ENCODE assay signal across 7 cellular contexts in genomic region chr10:97914837-97915211, GRCh38.
DNase-seq lines count a peak whose midpoint lies in the region; ATAC-seq and TF ChIP-seq lines count a peak whose summit lies in the region.

No MANE protein-coding gene starts in this region.

- no peaks in the 10 kb centered on the region for H3K9me3 ChIP-seq in mucosa of descending colon

- H3K4me1 Mint-ChIP-seq in endothelial cell (ENCODE audit: unreplicated experiment) = peaks cover 10% of the 10 kb centered on the region

- no peaks in the 10 kb centered on the region for H3K9me3 Mint-ChIP-seq in endothelial cell (ENCODE audit: unreplicated experiment)

- no peak overlapping the region for H3K27ac Mint-ChIP-seq in endothelial cell (ENCODE audit: unreplicated experiment)

- no peaks in the 10 kb centered on the region for H3K4me1 ChIP-seq in mucosa of descending colon (ENCODE audit: low read depth)

- peak; percentile 19 for DNase-seq in NOMO-1 treated with DMSO at 0.1 percent for 48 hours (lab: John Stamatoyannopoulos, UW; ENCODE audit: unreplicated experiment)
- DNase-seq in activated CD8-positive, alpha-beta memory T cell treated with anti-CD3 and anti-CD28 coated beads, Interleukin-2, amount 50 U/mL, for 24 hours (ENCODE audit: extremely low read depth) = peak; percentile 57
- peak; percentile 85 for DNase-seq in endothelial cell (ENCODE audit: low spot score)
- DNase-seq in mucosa of descending colon = peak; percentile 74 to 88 (median 86)
- DNase-seq in stimulated activated CD8-positive, alpha-beta memory T cell treated with anti-CD3 and anti-CD28 coated beads, Interleukin-4, amount 100 ng/mL, for 4 hours (ENCODE audit: low read depth in 2 of 2, low spot score in 1 of 2) = peak; percentile 30 to 43

- TF ChIP-seq CTCF in endothelial cell (IDR thresholded peaks at IDR 0.05; ENCODE audit: unreplicated experiment) (peak; percentile 87), mucosa of descending colon (IDR thresholded peaks at IDR 0.05) (peak; percentile 69)

- H3K36me3 ChIP-seq in mucosa of descending colon (ENCODE audit: low read depth) = no peaks in the 10 kb centered on the region

- no peaks in the 10 kb centered on the region for H3K36me3 Mint-ChIP-seq in endothelial cell (ENCODE audit: low read depth, unreplicated experiment)

- ATAC-seq in GM18498 (IDR thresholded peaks at IDR 0.05; ENCODE audit: unreplicated experiment) (peak; percentile 81), HG03442 (IDR thresholded peaks at IDR 0.05; ENCODE audit: unreplicated experiment) (peak; percentile 72), mucosa of descending colon (peak; percentile 93)

- H3K27me3 Mint-ChIP-seq in endothelial cell (ENCODE audit: unreplicated experiment) = peaks cover 2% of the 10 kb centered on the region

- no peak overlapping the region for H3K4me3 ChIP-seq in mucosa of descending colon

- H3K4me3 Mint-ChIP-seq in endothelial cell (ENCODE audit: unreplicated experiment) = no peak overlapping the region

- intact Hi-C loops in mucosa of descending colon (cut with DNase I, micrococcal nuclease) = loop anchor here (5.0 kb wide), 1 partner anchor 127 kb away; no protein-coding TSS in a partner anchor

Comparison
In these comparisons a context has a peak if more than half of its experiments do, and no peak if none do; other contexts are left out.
1. DNase-seq: peak in every context shown above with its lines; median percentile 86 in mucosa of descending colon; 85 in endothelial cell; 57 in activated CD8-positive, alpha-beta memory T cell treated with anti-CD3 and anti-CD28 coated beads, Interleukin-2, amount 50 U/mL, for 24 hours; 36 in stimulated activated CD8-positive, alpha-beta memory T cell treated with anti-CD3 and anti-CD28 coated beads, Interleukin-4, amount 100 ng/mL, for 4 hours; 19 in NOMO-1 treated with DMSO at 0.1 percent for 48 hours.